ENCODE assay signal across 26 cellular contexts in genomic region chr15:48354694-48355303, GRCh38. TPM values are rescaled to one million over a fixed set of nuclear protein-coding genes. Genes with fewer than 3 reads are reported as not detected.
DNase-seq lines count a peak whose midpoint lies in the region; ATAC-seq, FAIRE-seq and TF ChIP-seq lines count a peak whose summit lies in the region.
"Had no signal": no experiment of that assay in that cellular context is flagged by ENCODE, and none has a peak within 500 bp of the region (broad histone marks: within the 10 kb centered on the region; RNA-seq: fewer than 3 reads in every experiment).

No MANE protein-coding gene starts in this region.

- TF ChIP-seq EP300 in K562 (IDR thresholded peaks at IDR 0.05; ENCODE audit: low read length) (no peak), stomach (IDR thresholded peaks at IDR 0.05) (no peak)

- H3K79me2 ChIP-seq in K562 (ENCODE audit: control insufficient read depth, insufficient read depth, low read length) = no peaks in the 10 kb centered on the region

- CTCF ChIA-PET in MCF 10A (lab: Yijun Ruan, JAX) (interaction anchor here (0.5 to 1.2 kb wide), 11 partner anchors 18 to 1966 kb away, joined by 3 to 6 read pairs (median 3); no protein-coding TSS in a partner anchor), K562 (lab: Yijun Ruan, JAX; ENCODE audit: low intra/inter-chr PET ratio) (interaction anchor here (0.7 kb wide), 1 partner anchor 184 kb away, joined by 4 read pairs; no protein-coding TSS in a partner anchor)

- POLR2A ChIA-PET in MCF 10A (lab: Yijun Ruan, JAX) = no interaction called here
- POLR2A ChIA-PET in K562 (lab: Yijun Ruan, JAX) = interaction anchor here (0.6 kb wide), 1 partner anchor 709 kb away, joined by 3 read pairs; no protein-coding TSS in a partner anchor

- no peak overlapping the region for H2BK120ac ChIP-seq in mesenchymal stem cell (ENCODE audit: low read depth, low read length)

- H2BK12ac ChIP-seq in mesenchymal stem cell (ENCODE audit: low read length in 2 of 2) = no peak overlapping the region

- no peak overlapping the region for H4K91ac ChIP-seq in mesenchymal stem cell (ENCODE audit: low read length)

- peaks cover 19% of the 10 kb centered on the region for H3K4me1 Mint-ChIP-seq in MCF 10A (ENCODE audit: insufficient read depth, unreplicated experiment)

- no peak overlapping the region for H3K4me3 ChIP-seq in breast epithelium
- no peak overlapping the region for H3K4me3 ChIP-seq in K562
- peak overlapping the region in 1 of 2 experiments; percentile 28 for H3K4me3 ChIP-seq in mesenchymal stem cell (ENCODE audit: insufficient read depth in 1 of 2, low read depth in 1 of 2, low read length in 2 of 2)
- no peak overlapping the region for H3K4me3 ChIP-seq in aorta (ENCODE audit: low read length in 2 of 2)
- no peak overlapping the region for H3K4me3 ChIP-seq in stomach
- H3K4me3 ChIP-seq: prostate gland, skin epidermis had no signal

- TF ChIP-seq RAD21 in K562 (CRISPR knock-in tag; conservative IDR thresholded peaks at IDR 0.05 in 1 of 2, IDR thresholded peaks at IDR 0.05 in 1 of 2) = no peak

- ATAC-seq in K562 (no peak), aorta (ENCODE audit: low FRiP score) (peak; percentile 54), HG02642 (IDR thresholded peaks at IDR 0.05; ENCODE audit: poor library complexity, unreplicated experiment) (no peak), HG03135 (IDR thresholded peaks at IDR 0.05; ENCODE audit: unreplicated experiment) (no peak)
- ATAC-seq: natural killer cell had no signal

- no peaks in the 10 kb centered on the region for H3K9me1 ChIP-seq in K562 (ENCODE audit: control insufficient read depth, insufficient read depth, low read length)

- no peak overlapping the region for H2BK5ac ChIP-seq in mesenchymal stem cell (ENCODE audit: low read depth, low read length, poor library complexity, severe bottlenecking)

- no peak overlapping the region for H3K18ac ChIP-seq in mesenchymal stem cell (ENCODE audit: low read depth in 1 of 2, low read length in 2 of 2)

- H3K27ac ChIP-seq in breast epithelium (peak overlapping the region; percentile 26 to 36), K562 (ENCODE audit: extremely low read depth, low read depth, low read length) (no peak overlapping the region), mesenchymal stem cell (ENCODE audit: low read length, poor library complexity, severe bottlenecking) (peak overlapping the region; percentile 46), aorta (ENCODE audit: low read depth in 1 of 2, low read length in 2 of 2) (no peak overlapping the region), stomach (no peak overlapping the region)
- H3K27ac ChIP-seq: prostate gland, WERI-Rb-1 had no signal

- H3K4ac ChIP-seq in mesenchymal stem cell (ENCODE audit: low read depth in 1 of 2, low read length in 2 of 2) = no peak overlapping the region

- no peaks in the 10 kb centered on the region for H3K79me1 ChIP-seq in mesenchymal stem cell (replicated peaks; ENCODE audit: low read length, poor library complexity, severe bottlenecking)

- no peaks in the 10 kb centered on the region for H3K36me3 Mint-ChIP-seq in MCF 10A (ENCODE audit: insufficient read depth, unreplicated experiment)
- H3K36me3 Mint-ChIP-seq: CD4-positive, alpha-beta memory T cell; natural killer cell had no signal

- H3K14ac ChIP-seq in mesenchymal stem cell (ENCODE audit: low read length in 2 of 2) = no peak overlapping the region

- DNase-seq in breast epithelium (ENCODE audit: low spot score in 2 of 2) (no peak), MCF 10A (ENCODE audit: unreplicated experiment) (no peak), K562 (ENCODE audit: extremely low read depth in 1 of 4, low spot score in 3 of 4) (no peak), mesenchymal stem cell (no peak), aorta (no peak), stomach (no peak)
- DNase-seq: ACHN; activated CD4-positive, alpha-beta T cell treated with anti-CD3 and anti-CD28 coated beads, Interleukin-2, amount 50 U/mL, for 48 hours; activated naive CD4-positive, alpha-beta T cell; amygdala; CD4-positive, alpha-beta memory T cell; DMS79 treated with DMSO at 0.1 percent for 48 hours; effector CD8-positive, alpha-beta T cell; GOT3; natural killer cell; NCI-H1417 treated with DMSO at 0.1 percent for 48 hours; NCI-H526; SIG-M5; stimulated activated CD4-positive, alpha-beta T cell treated with anti-CD3 and anti-CD28 coated beads, Interleukin-2, amount 100 ng/mL, for 48 hours; WERI-Rb-1 had no signal

- in situ Hi-C loops in K562 (cut with MboI) = loop anchor here (25.0 kb wide), 2 partner anchors 458 to 1783 kb away; partner anchors contain the start of gene CEP152

- intact Hi-C loops in breast epithelium (cut with DNase I; ENCODE audit: low total_unique reads) = no loop called here
- intact Hi-C loops in MCF 10A (cut with micrococcal nuclease) = loop anchor here (5.0 to 10.0 kb wide), 2 partner anchors 153 to 610 kb away; partner anchors contain the start of gene SHC4
- intact Hi-C loops in K562 (cut with micrococcal nuclease) = loop anchor here (5.0 to 10.0 kb wide), 5 partner anchors 67 to 1157 kb away; partner anchors contain the start of gene FGF7
- intact Hi-C loops in aorta (cut with DNase I) = loop anchor here (5.0 to 10.0 kb wide), 8 partner anchors 38 to 1790 kb away; partner anchors contain the start of genes FBN1 (in 2 of the 2) and CEP152 (in 1 of the 2)
- intact Hi-C loops in stomach (cut with DNase I; ENCODE audit: low total_unique reads) = no loop called here

- H4K20me1 ChIP-seq in K562 (replicated peaks; ENCODE audit: control insufficient read depth, insufficient read depth, low read length) = no peaks in the 10 kb centered on the region

- no peak overlapping the region for H3K23ac ChIP-seq in mesenchymal stem cell (ENCODE audit: low read length in 2 of 2)

- H3K27me3 Mint-ChIP-seq in MCF 10A (ENCODE audit: insufficient read depth, unreplicated experiment) = no peaks in the 10 kb centered on the region

- no peak overlapping the region for H3K27ac Mint-ChIP-seq in MCF 10A (ENCODE audit: low read depth, unreplicated experiment)
- H3K27ac Mint-ChIP-seq: CD4-positive, alpha-beta memory T cell; natural killer cell; T-helper 1 cell treated with Interleukin-12 subunit alpha and Interleukin-12 subunit beta and Interleukin-4 antibody, amounts not matched to agents 30 μg/mL and 1 μg/mL, for 36 hours had no signal

- no peaks in the 10 kb centered on the region for H3K9me3 Mint-ChIP-seq in MCF 10A (ENCODE audit: unreplicated experiment)
- H3K9me3 Mint-ChIP-seq: CD4-positive, alpha-beta memory T cell; central memory CD8-positive, alpha-beta T cell; natural killer cell; T-helper 1 cell treated with Interleukin-12 subunit alpha and Interleukin-12 subunit beta and Interleukin-4 antibody, amounts not matched to agents 30 μg/mL and 1 μg/mL, for 36 hours had no signal

- TF ChIP-seq CTCF in breast epithelium (IDR thresholded peaks at IDR 0.05) (no peak), MCF 10A (IDR thresholded peaks at IDR 0.05; ENCODE audit: unreplicated experiment) (no peak), K562 (IDR thresholded peaks at IDR 0.05 in 2 of 3, conservative IDR thresholded peaks at IDR 0.05 in 1 of 3; ENCODE audit: insufficient read depth in 2 of 3, low read depth in 1 of 3, low read length in 3 of 3) (no peak), stomach (IDR thresholded peaks at IDR 0.05) (no peak)

- H3K4me3 Mint-ChIP-seq in MCF 10A (ENCODE audit: unreplicated experiment) = no peak overlapping the region
- H3K4me3 Mint-ChIP-seq: CD4-positive, alpha-beta memory T cell; central memory CD8-positive, alpha-beta T cell; natural killer cell; T-helper 1 cell treated with Interleukin-12 subunit alpha and Interleukin-12 subunit beta and Interleukin-4 antibody, amounts not matched to agents 30 μg/mL and 1 μg/mL, for 36 hours had no signal

- no peak overlapping the region for H2BK15ac ChIP-seq in mesenchymal stem cell (ENCODE audit: low read depth, poor library complexity, severe bottlenecking)

- no peaks in the 10 kb centered on the region for H3K36me3 ChIP-seq in breast epithelium
- no peaks in the 10 kb centered on the region for H3K36me3 ChIP-seq in K562 (ENCODE audit: control insufficient read depth, insufficient read depth, low read length)
- no peaks in the 10 kb centered on the region for H3K36me3 ChIP-seq in mesenchymal stem cell (ENCODE audit: control insufficient read depth in 1 of 2, insufficient read depth in 2 of 2, low read depth in 1 of 2, low read length in 2 of 2)
- no peaks in the 10 kb centered on the region for H3K36me3 ChIP-seq in aorta (ENCODE audit: control insufficient read depth in 1 of 2, insufficient read depth in 2 of 2, low read length in 1 of 2)
- H3K36me3 ChIP-seq in stomach = no peaks in the 10 kb centered on the region
- H3K36me3 ChIP-seq: prostate gland, WERI-Rb-1 had no signal

- TF ChIP-seq POLR2A in breast epithelium (IDR thresholded peaks at IDR 0.05) (no peak), K562 (conservative IDR thresholded peaks at IDR 0.05) (no peak), stomach (IDR thresholded peaks at IDR 0.05) (no peak)

- BruUV-seq in MCF 10A (replicated peaks; lab: Mats Ljungman, UMichigan) = no TSS peak
- no TSS peak for BruUV-seq in K562 (replicated peaks; lab: Mats Ljungman, UMichigan)

- H3K27me3 ChIP-seq in breast epithelium (no peaks in the 10 kb centered on the region), K562 (ENCODE audit: control insufficient read depth in 2 of 2, insufficient read depth in 2 of 2, low read length in 2 of 2) (no peaks in the 10 kb centered on the region), mesenchymal stem cell (ENCODE audit: control insufficient read depth in 1 of 2, insufficient read depth in 1 of 2, low read length in 2 of 2) (no peaks in the 10 kb centered on the region), aorta (ENCODE audit: control insufficient read depth in 1 of 2, insufficient read depth in 2 of 2, low read length in 1 of 2) (no peaks in the 10 kb centered on the region), stomach (no peaks in the 10 kb centered on the region)

- FAIRE-seq in K562 (lab: Jason Lieb, UNC) = no peak

- H3K4me1 ChIP-seq in breast epithelium (no peaks in the 10 kb centered on the region), K562 (replicated peaks in 1 of 2; ENCODE audit: control insufficient read depth in 2 of 2, insufficient read depth in 2 of 2, low read length in 2 of 2) (no peaks in the 10 kb centered on the region; a peak in 2 of 5 replicates), mesenchymal stem cell (ENCODE audit: control insufficient read depth, insufficient read depth, low read depth, low read length) (peaks cover 5% of the 10 kb centered on the region), aorta (ENCODE audit: control insufficient read depth in 1 of 2, insufficient read depth in 2 of 2, low read length in 2 of 2) (no peaks in the 10 kb centered on the region), stomach (peaks cover 0 to 9% (median 4%) of the 10 kb centered on the region in 4 donors)
- H3K4me1 ChIP-seq: prostate gland had no signal

- H3K9me3 ChIP-seq in breast epithelium (no peaks in the 10 kb centered on the region), K562 (replicated peaks; ENCODE audit: control insufficient read depth, insufficient read depth, low read depth, low read length) (no peaks in the 10 kb centered on the region), mesenchymal stem cell (ENCODE audit: control insufficient read depth, low read length) (no peaks in the 10 kb centered on the region), aorta (ENCODE audit: control insufficient read depth, low read length) (no peaks in the 10 kb centered on the region), stomach (no peaks in the 10 kb centered on the region)
- H3K9me3 ChIP-seq: prostate gland had no signal

- peak overlapping the region; percentile 93 for H2AK5ac ChIP-seq in mesenchymal stem cell (ENCODE audit: low read length, severe bottlenecking)

- H2AFZ ChIP-seq in K562 (ENCODE audit: low read depth, low read length) = 0 out of 2 replicates have a peak overlapping the region, but pooled peaks have one; percentile 38
- H2AFZ ChIP-seq in mesenchymal stem cell (ENCODE audit: low read depth, low read length) = no peak overlapping the region

- 19% methylated on average over 9 of the region's 9 CpGs for WGBS in K562 (ENCODE audit: insufficient coverage, low coverage, missing lambda C conversion rate)
- 91% methylated on average over 9 of the region's 9 CpGs for WGBS in mesenchymal stem cell
- WGBS in aorta, 2 donors = 27 to 30% methylated on average over 9 of the region's 9 CpGs
- WGBS in stomach, 5 donors = 47 to 66% (median 57%) methylated on average over 9 of the region's 9 CpGs

- H3K9ac ChIP-seq in K562 (ENCODE audit: insufficient read depth in 1 of 2, low read depth in 2 of 2, low read length in 2 of 2) = no peak overlapping the region
- H3K9ac ChIP-seq in mesenchymal stem cell (ENCODE audit: low read length) = peak overlapping the region; percentile 78

- H4K8ac ChIP-seq in mesenchymal stem cell (ENCODE audit: low read length) = no peak overlapping the region

- H3K4me2 ChIP-seq in K562 (ENCODE audit: insufficient read depth, low read length) (no peak overlapping the region), mesenchymal stem cell (ENCODE audit: low read length, poor library complexity, severe bottlenecking) (no peak overlapping the region)

RNA-seq across cellular contexts. Expression of gene DUT, which starts 23.6 kb away (rescaled TPM):
- 100 to 1,000 TPM; 101 to 105 (median 105) TPM for total RNA-seq in breast epithelium
- total RNA-seq in MCF 10A (2022) = 54.0 and 81.1 TPM in 2 replicates
- total RNA-seq in K562 (2011; cell fraction: chromatin; rRNA removed; ENCODE audit: low replicate concordance) = 37.5 and 40.5 TPM in 2 replicates
- total RNA-seq in K562 (2011; cell fraction: nucleolus; rRNA removed) = 17.5 and 34.1 TPM in 2 replicates
- total RNA-seq in K562 (2011; cell fraction: nucleoplasm; rRNA removed) = 25.6 and 36.2 TPM in 2 replicates
- 93.1 and 104 TPM in 2 replicates for total RNA-seq in K562 (2014; rRNA removed)
- total RNA-seq in K562 (2014; rRNA removed; fragmentation: Illumina TruSeq; extraction: Trizol) = 96.7 and 126 TPM in 2 replicates
- total RNA-seq in K562 (2015; rRNA removed; fragmentation: Illumina TruSeq; extraction: Trizol) = 76.0 and 81.4 TPM in 2 replicates
- total RNA-seq in K562 (2021) = 235 TPM in 2 replicates
- polyA plus RNA-seq in K562 (2011; rRNA removed) = 73.2 and 94.9 TPM in 2 replicates
- polyA plus RNA-seq in K562 (2011; cell fraction: cytosol; rRNA removed) = 59.1 and 96.2 TPM in 2 replicates
- 77.0 and 84.4 TPM in 2 replicates for polyA plus RNA-seq in K562 (2011; cell fraction: nucleus; rRNA removed)
- polyA plus RNA-seq in K562 (2012) = 132 and 177 TPM in 2 replicates
- 111 and 112 TPM in 2 replicates for polyA plus RNA-seq in K562 (2014; fragmentation: Illumina TruSeq; extraction: Trizol)
- polyA plus RNA-seq in K562 (2014; fragmentation: Nextera tagmentation; extraction: Ambion mirVana) = 10 to 100 TPM; 13.9 to 16.7 TPM
- polyA plus RNA-seq in K562 (2014; rRNA removed) = 124 and 139 TPM in 2 replicates
- polyA minus RNA-seq in K562 (2011; rRNA and poly(A)+ RNA removed) = 37.0 and 42.3 TPM in 2 replicates
- 53.9 and 58.8 TPM in 2 replicates for polyA minus RNA-seq in K562 (2011; cell fraction: cytosol; rRNA and poly(A)+ RNA removed)
- polyA minus RNA-seq in K562 (2011; cell fraction: nucleus; rRNA and poly(A)+ RNA removed) = 30.0 and 41.5 TPM in 2 replicates
- 62.3 TPM for polyA plus RNA-seq in mesenchymal stem cell (2013, experiment 1 of 2)
- 64.5 TPM for polyA plus RNA-seq in mesenchymal stem cell (2013, experiment 2 of 2)
- total RNA-seq in aorta = 10 to 100 TPM; 54.8 to 77.7 TPM
- 100 to 1,000 TPM in 1 of 2 donors, 10 to 100 TPM in 1; 75.8 to 149 TPM for polyA plus RNA-seq in aorta
- total RNA-seq in stomach = 100 to 1,000 TPM in 2 of 5 donors, 10 to 100 TPM in 2, 1 to 10 TPM in 1; 7.6 to 207 (median 27.5) TPM
- 10 to 100 TPM; 62.8 to 90.1 (median 76.4) TPM for polyA plus RNA-seq in stomach

Comparison
In these comparisons a context has a peak if more than half of its experiments do, and no peak if none do; other contexts are left out.
1. intact Hi-C loops: an anchor here in MCF 10A (5.0 to 10.0 kb wide), K562 (5.0 to 10.0 kb wide) and aorta (5.0 to 10.0 kb wide); none called in breast epithelium and stomach.
2. H3K27ac ChIP-seq: peak in breast epithelium (2 of 2) and mesenchymal stem cell (single experiment); none in K562 (single experiment), aorta (0 of 2) and stomach (0 of 5).